ENCODE assay signal across 2 cellular contexts in the genomic region with DNA sequence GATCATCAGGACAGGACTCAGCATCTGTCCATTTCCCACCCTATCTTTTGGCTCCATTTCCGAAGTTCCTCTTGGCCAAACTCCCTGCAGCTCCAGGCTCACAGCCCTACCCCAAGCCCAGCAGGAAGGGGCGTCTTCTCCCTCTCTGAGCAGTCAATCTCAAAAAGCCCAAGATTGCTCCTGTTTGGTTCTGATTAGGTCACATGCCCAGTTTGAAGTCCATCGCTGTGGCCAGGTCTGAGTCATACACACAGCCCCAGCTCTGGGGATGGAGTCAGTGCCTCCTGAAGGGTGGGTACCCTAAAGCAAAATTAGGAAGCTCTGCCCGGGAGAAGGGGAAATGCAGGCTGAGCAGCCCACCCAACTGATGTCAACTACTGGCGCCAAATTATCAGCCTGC.
TF ChIP-seq lines count a peak whose summit lies in the region.

No MANE protein-coding gene starts in this region.

TF ChIP-seq in IMR-90, 13 proteins besides CTCF, POLR2A, EP300 and RAD21:
- TF ChIP-seq CHD1 (IDR thresholded peaks at IDR 0.05; ENCODE audit: low read depth, low read length) (no peak), MAFK (IDR thresholded peaks at IDR 0.05; ENCODE audit: low read depth, low read length) (no peak), RFX5 (IDR thresholded peaks at IDR 0.05; ENCODE audit: low read depth, low read length) (no peak), SMC3 (IDR thresholded peaks at IDR 0.05; ENCODE audit: low read depth, low read length) (no peak), RCOR1 (IDR thresholded peaks at IDR 0.05; ENCODE audit: insufficient replicate concordance, low read length) (no peak)
- TF ChIP-seq, protein P1, sequence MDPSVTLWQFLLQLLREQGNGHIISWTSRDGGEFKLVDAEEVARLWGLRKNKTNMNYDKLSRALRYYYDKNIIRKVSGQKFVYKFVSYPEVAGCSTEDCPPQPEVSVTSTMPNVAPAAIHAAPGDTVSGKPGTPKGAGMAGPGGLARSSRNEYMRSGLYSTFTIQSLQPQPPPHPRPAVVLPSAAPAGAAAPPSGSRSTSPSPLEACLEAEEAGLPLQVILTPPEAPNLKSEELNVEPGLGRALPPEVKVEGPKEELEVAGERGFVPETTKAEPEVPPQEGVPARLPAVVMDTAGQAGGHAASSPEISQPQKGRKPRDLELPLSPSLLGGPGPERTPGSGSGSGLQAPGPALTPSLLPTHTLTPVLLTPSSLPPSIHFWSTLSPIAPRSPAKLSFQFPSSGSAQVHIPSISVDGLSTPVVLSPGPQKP (IDR thresholded peaks at IDR 0.05; ENCODE audit: borderline replicate concordance, low read depth, low read length) = no peak
- TF ChIP-seq, protein P2, sequence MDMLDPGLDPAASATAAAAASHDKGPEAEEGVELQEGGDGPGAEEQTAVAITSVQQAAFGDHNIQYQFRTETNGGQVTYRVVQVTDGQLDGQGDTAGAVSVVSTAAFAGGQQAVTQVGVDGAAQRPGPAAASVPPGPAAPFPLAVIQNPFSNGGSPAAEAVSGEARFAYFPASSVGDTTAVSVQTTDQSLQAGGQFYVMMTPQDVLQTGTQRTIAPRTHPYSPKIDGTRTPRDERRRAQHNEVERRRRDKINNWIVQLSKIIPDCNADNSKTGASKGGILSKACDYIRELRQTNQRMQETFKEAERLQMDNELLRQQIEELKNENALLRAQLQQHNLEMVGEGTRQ (IDR thresholded peaks at IDR 0.05; ENCODE audit: low read depth, low read length) = peak; percentile 38; the same call in 1 of the 2 replicates

TF ChIP-seq in GM12878, 131 proteins besides CTCF, POLR2A, EP300 and RAD21:
- TF ChIP-seq TBL1XR1 (IDR thresholded peaks at IDR 0.05; ENCODE audit: low read depth, low read length) (no peak), MEF2A (IDR thresholded peaks at IDR 0.05; ENCODE audit: insufficient read depth, low read depth, low read length) (no peak), NR2C1 (IDR thresholded peaks at IDR 0.05) (no peak)
